ENCODE assay signal across 8 cellular contexts in the genomic region with DNA sequence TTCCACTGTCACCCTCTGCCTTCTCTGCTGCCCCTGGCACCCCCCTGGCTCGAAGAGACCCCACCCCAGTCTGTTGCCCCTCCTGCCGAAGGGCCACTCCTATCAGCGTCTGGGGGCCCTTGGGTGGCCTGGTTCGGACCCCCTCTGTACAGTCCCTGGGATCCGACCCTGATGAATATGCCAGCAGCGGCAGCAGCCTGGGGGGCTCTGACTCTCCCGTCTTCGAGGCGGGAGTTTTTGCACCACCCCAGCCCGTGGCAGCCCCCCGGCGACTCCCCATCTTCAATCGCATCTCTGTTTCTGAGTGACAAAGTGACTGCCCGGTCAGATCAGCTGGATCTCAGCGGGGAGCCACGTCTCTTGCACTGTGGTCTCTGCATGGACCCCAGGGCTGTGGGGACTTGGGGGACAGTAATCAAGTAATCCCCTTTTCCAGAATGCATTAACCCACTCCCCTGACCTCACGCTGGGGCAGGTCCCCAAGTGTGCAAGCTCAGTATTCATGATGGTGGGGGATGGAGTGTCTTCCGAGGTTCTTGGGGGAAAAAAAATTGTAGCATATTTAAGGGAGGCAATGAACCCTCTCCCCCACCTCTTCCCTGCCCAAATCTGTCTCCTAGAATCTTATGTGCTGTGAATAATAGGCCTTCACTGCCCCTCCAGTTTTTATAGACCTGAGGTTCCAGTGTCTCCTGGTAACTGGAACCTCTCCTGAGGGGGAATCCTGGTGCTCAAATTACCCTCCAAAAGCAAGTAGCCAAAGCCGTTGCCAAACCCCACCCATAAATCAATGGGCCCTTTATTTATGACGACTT. TPM values are rescaled to one million over a fixed set of nuclear protein-coding genes. Genes with fewer than 3 reads are reported as not detected.
DNase-seq lines count a peak whose midpoint lies in the region; ATAC-seq and TF ChIP-seq lines count a peak whose summit lies in the region.

No MANE protein-coding gene starts in this region.

- H3K4me1 Mint-ChIP-seq in CD8-positive, alpha-beta memory T cell = peaks cover 44 to 57% (median 54%) of the 10 kb centered on the region in 3 donors

- CTCF ChIA-PET in CD8-positive, alpha-beta memory T cell (lab: Charles Lee) = interaction anchor here (1.3 to 4.2 kb wide), 4 partner anchors 11 to 286 kb away, joined by 4 to 70 read pairs (median 6); a partner anchor contains a TSS

- peak overlapping the region; percentile 83 for H3K4me3 ChIP-seq in CD8-positive, alpha-beta memory T cell (ENCODE audit: low read length)
- peak overlapping the region; percentile 73 to 95 for H3K4me3 ChIP-seq in foreskin fibroblast (ENCODE audit: low read depth in 1 of 2, low read length in 2 of 2)
- H3K4me3 ChIP-seq in skeletal muscle satellite cell (ENCODE audit: low read length) = peak overlapping the region; percentile 80

- peak overlapping the region; percentile 86 for H3K4me2 ChIP-seq in skeletal muscle satellite cell (ENCODE audit: low read length)

- H3K9me3 ChIP-seq in CD8-positive, alpha-beta memory T cell (ENCODE audit: low read length) = no peaks in the 10 kb centered on the region
- no peaks in the 10 kb centered on the region for H3K9me3 ChIP-seq in skeletal muscle satellite cell (replicated peaks; ENCODE audit: low read length)

- ATAC-seq in GM21737 (IDR thresholded peaks at IDR 0.05; ENCODE audit: unreplicated experiment) = no peak

- H3K4me1 ChIP-seq in CD8-positive, alpha-beta memory T cell (ENCODE audit: insufficient read depth, low read length) = peaks cover 42% of the 10 kb centered on the region
- H3K4me1 ChIP-seq in skeletal muscle satellite cell (ENCODE audit: control insufficient read depth, insufficient read depth, low read length) = peaks cover 31% of the 10 kb centered on the region

- peaks cover 0 to 40% of the 10 kb centered on the region in 2 donors for H3K27me3 Mint-ChIP-seq in CD8-positive, alpha-beta memory T cell

- peak overlapping the region; percentile 89 to 96 (median 92) for H3K4me3 Mint-ChIP-seq in CD8-positive, alpha-beta memory T cell

- H3K36me3 Mint-ChIP-seq in CD8-positive, alpha-beta memory T cell = peaks cover 13 to 47% (median 13%) of the 10 kb centered on the region in 3 donors

- POLR2A ChIA-PET in CD8-positive, alpha-beta memory T cell (lab: Charles Lee) = interaction anchor here (0.7 to 4.3 kb wide), 7 partner anchors 8 to 66 kb away, joined by 3 to 96 read pairs (median 17); a partner anchor contains a TSS

- peak in 4 of 5 donors; percentile 47 to 59 (median 54) for DNase-seq in CD8-positive, alpha-beta memory T cell
- DNase-seq in LoVo (ENCODE audit: low spot score) (peak; percentile 50), foreskin fibroblast (peak; percentile 52 to 67), hepatic stellate cell (ENCODE audit: low spot score) (no peak), GOT3 (lab: John Stamatoyannopoulos, UW) (no peak)
- DNase-seq in activated T-cell treated with anti-CD3 and anti-CD28 coated beads, Interleukin-2, amount 50 U/mL, for 1 hour = peak; percentile 70

- peak overlapping the region; percentile 97 for H3K27ac ChIP-seq in CD8-positive, alpha-beta memory T cell (ENCODE audit: low read depth, low read length)

- peak overlapping the region; percentile 95 to 100 (median 99) for H3K27ac Mint-ChIP-seq in CD8-positive, alpha-beta memory T cell

- H3K27me3 ChIP-seq in CD8-positive, alpha-beta memory T cell (ENCODE audit: insufficient read depth, low read length, poor library complexity, severe bottlenecking) = no peaks in the 10 kb centered on the region
- no peaks in the 10 kb centered on the region for H3K27me3 ChIP-seq in skeletal muscle satellite cell (ENCODE audit: control insufficient read depth, insufficient read depth, low read length)

- no peak for TF ChIP-seq CTCF in foreskin fibroblast (IDR thresholded peaks at IDR 0.05; ENCODE audit: low read depth, low read length)

- peaks cover 0 to 21% (median 10%) of the 10 kb centered on the region in 5 donors for H3K9me3 Mint-ChIP-seq in CD8-positive, alpha-beta memory T cell

- H3K36me3 ChIP-seq in CD8-positive, alpha-beta memory T cell (ENCODE audit: insufficient read depth, low read length) = peaks cover 14% of the 10 kb centered on the region
- peaks cover 15% of the 10 kb centered on the region for H3K36me3 ChIP-seq in skeletal muscle satellite cell (ENCODE audit: insufficient read depth, low read length)

- H3K9ac ChIP-seq in skeletal muscle satellite cell (ENCODE audit: low read depth, low read length) = peak overlapping the region; percentile 91

RNA-seq across cellular contexts. Expression of a gene that starts 2.0 kb away (rescaled TPM):
- 10 to 100 TPM; 32.8 to 36.4 TPM for total RNA-seq in CD8-positive, alpha-beta memory T cell
- polyA plus RNA-seq in CD8-positive, alpha-beta memory T cell = 355 TPM
- total RNA-seq in skeletal muscle satellite cell (2012; rRNA removed) = 8.6 and 10.5 TPM in 2 replicates

RNA-seq across cellular contexts. Expression of a gene that starts 3.9 kb away (rescaled TPM):
- 10 to 100 TPM; 35.2 to 36.4 TPM for total RNA-seq in CD8-positive, alpha-beta memory T cell
- 4.0 TPM for polyA plus RNA-seq in CD8-positive, alpha-beta memory T cell
- 11.1 and 12.4 TPM in 2 replicates for total RNA-seq in skeletal muscle satellite cell (2012; rRNA removed)

RNA-seq across cellular contexts. Expression of a gene that starts 17.4 kb away (rescaled TPM):
- 10 to 100 TPM; 39.3 to 39.6 TPM for total RNA-seq in CD8-positive, alpha-beta memory T cell
- 56.8 TPM for polyA plus RNA-seq in CD8-positive, alpha-beta memory T cell
- total RNA-seq in skeletal muscle satellite cell (2012; rRNA removed) = 15.5 and 17.5 TPM in 2 replicates

RNA-seq across cellular contexts. Expression of a gene that starts 17.7 kb away (rescaled TPM):
- total RNA-seq in CD8-positive, alpha-beta memory T cell = 10 to 100 TPM; 44.6 to 46.9 TPM
- polyA plus RNA-seq in CD8-positive, alpha-beta memory T cell = 50.2 TPM
- total RNA-seq in skeletal muscle satellite cell (2012; rRNA removed) = 24.8 and 26.0 TPM in 2 replicates

RNA-seq across cellular contexts. Expression of a gene that starts 27.1 kb away (rescaled TPM):
- 1,000 to 10,000 TPM; 2,654 to 2,668 TPM for total RNA-seq in CD8-positive, alpha-beta memory T cell
- polyA plus RNA-seq in CD8-positive, alpha-beta memory T cell = 1,795 TPM
- 42.8 and 55.0 TPM in 2 replicates for total RNA-seq in skeletal muscle satellite cell (2012; rRNA removed)

Comparison
In these comparisons a context has a peak if more than half of its experiments do, and no peak if none do; other contexts are left out.
1. DNase-seq: peak in CD8-positive, alpha-beta memory T cell (4 of 5), LoVo (single experiment), activated T-cell treated with anti-CD3 and anti-CD28 coated beads, Interleukin-2, amount 50 U/mL, for 1 hour (single experiment) and foreskin fibroblast (2 of 2); none in hepatic stellate cell (single experiment) and GOT3 (single experiment).
2. Peak in every context shown above with its lines, with median percentiles within 50 percentile points of each other: H3K4me3 ChIP-seq.